Comparison of ENCODE assay signal across 1 cellular context in genomic region chr10:132535065-132535651, GRCh38.
TF ChIP-seq lines count a peak whose summit lies in the region.

No MANE protein-coding gene starts in this region.

TF ChIP-seq in H1, 55 proteins besides CTCF, POLR2A, EP300 and RAD21:
- no peak for TF ChIP-seq RBBP5 (IDR thresholded peaks at IDR 0.05; ENCODE audit: borderline replicate concordance, low read depth, low read length)
- TF ChIP-seq ATF2 (IDR thresholded peaks at IDR 0.05; ENCODE audit: low read length), result no peak
- no peak for TF ChIP-seq MAFK (IDR thresholded peaks at IDR 0.05; ENCODE audit: low read depth, low read length)
- no peak for TF ChIP-seq SIX5 (IDR thresholded peaks at IDR 0.05; ENCODE audit: low read depth, low read length)
- TF ChIP-seq SAP30 (IDR thresholded peaks at IDR 0.05; ENCODE audit: insufficient read depth, insufficient replicate concordance, low read length), result no peak
- TF ChIP-seq KDM4A (IDR thresholded peaks at IDR 0.05; ENCODE audit: low read depth, low read length, severe bottlenecking), result no peak
- no peak for TF ChIP-seq ATF3 (IDR thresholded peaks at IDR 0.05; ENCODE audit: insufficient read depth, low read depth, low read length)
